In genomic region chr1:55071477-55071876, GRCh38 we compare ENCODE assay signal across 8 cellular contexts. TPM values are rescaled to one million over a fixed set of nuclear protein-coding genes. Genes with fewer than 3 reads are reported as not detected.
DNase-seq lines count a peak whose midpoint lies in the region; ATAC-seq, FAIRE-seq and TF ChIP-seq lines count a peak whose summit lies in the region.

No MANE protein-coding gene starts in this region.

- no peak overlapping the region for H2AFZ ChIP-seq in GM12878 (ENCODE audit: control insufficient read depth, low read depth, low read length)

- H3K27me3 ChIP-seq in GM12878 (replicated peaks in 1 of 2; ENCODE audit: control insufficient read depth in 2 of 2, insufficient read depth in 2 of 2, low read length in 1 of 2): no peaks in the 10 kb centered on the region
- no peaks in the 10 kb centered on the region for H3K27me3 ChIP-seq in right lobe of liver

- intact Hi-C loops in GM12878 (cut with micrococcal nuclease; ENCODE audit: unreplicated experiment): no loop called here
- intact Hi-C loops in right lobe of liver (cut with DNase I): no loop called here
- intact Hi-C loops in lower leg skin (cut with DNase I; ENCODE audit: low total_unique reads): no loop called here

- 0 out of 2 replicates have a peak, but pooled peaks have one; percentile 7 for TF ChIP-seq RAD21 in GM12878 (IDR thresholded peaks at IDR 0.05; ENCODE audit: insufficient read depth, low read depth, low read length)

- H3K27ac ChIP-seq in GM12878 (ENCODE audit: control insufficient read depth, insufficient read depth): no peak overlapping the region
- peak overlapping the region in 1 of 3 donors; percentile 61 for H3K27ac ChIP-seq in right lobe of liver

- H3K4me1 ChIP-seq in GM12878 (ENCODE audit: control insufficient read depth, insufficient read depth, low read length) (no peaks in the 10 kb centered on the region), right lobe of liver (peaks cover 0 to 19% (median 2%) of the 10 kb centered on the region in 4 donors)

- H3K4me3 ChIP-seq in GM12878: no peak overlapping the region
- H3K4me3 ChIP-seq in right lobe of liver: no peak overlapping the region
- no peak overlapping the region for H3K4me3 ChIP-seq in lower leg skin (ENCODE audit: low read depth, poor library complexity, severe bottlenecking)

- TF ChIP-seq POLR2A in GM12878 (IDR thresholded peaks at IDR 0.05; ENCODE audit: low read depth, low read length) (no peak), right lobe of liver (IDR thresholded peaks at IDR 0.05) (no peak), lower leg skin (IDR thresholded peaks at IDR 0.05) (no peak)

- POLR2A ChIA-PET in GM10248 (lab: Yijun Ruan, JAX) (no interaction called here), GM12878 (lab: Charles Lee) (no interaction called here)

- peaks cover 21 to 39% of the 10 kb centered on the region in 2 experiments for H3K36me3 ChIP-seq in GM12878 (ENCODE audit: control insufficient read depth in 2 of 2, insufficient read depth in 2 of 2, low read length in 1 of 2)
- peaks cover 0 to 50% (median 14%) of the 10 kb centered on the region in 4 donors for H3K36me3 ChIP-seq in right lobe of liver

- no peaks in the 10 kb centered on the region for H3K79me2 ChIP-seq in GM12878 (ENCODE audit: control insufficient read depth, insufficient read depth, low read length)

- no peak for TF ChIP-seq EP300 in GM12878 (IDR thresholded peaks at IDR 0.05; ENCODE audit: borderline replicate concordance in 1 of 2, control insufficient read depth in 1 of 2, low read depth in 2 of 2, low read length in 2 of 2)

- TF ChIP-seq CTCF in GM10248 (IDR thresholded peaks at IDR 0.05; ENCODE audit: control extremely low read depth, extremely low read depth, low read depth, missing control alignments) (peak; percentile 44), GM12878 (IDR thresholded peaks at IDR 0.05 in 2 of 3, conservative IDR thresholded peaks at IDR 0.05 in 1 of 3; ENCODE audit: control insufficient read depth in 2 of 3, extremely low read depth in 1 of 3, insufficient read depth in 1 of 3, low read depth in 3 of 3, low read length in 3 of 3) (peak; percentile 38 to 54 (median 53); a peak in 4 of 6 replicates), right lobe of liver (IDR thresholded peaks at IDR 0.05) (peak in 3 of 4 donors; percentile 29 to 45 (median 44)), lower leg skin (IDR thresholded peaks at IDR 0.05) (no peak)

- FAIRE-seq in GM12878 (lab: Jason Lieb, UNC): no peak

- H4K20me1 ChIP-seq in GM12878 (ENCODE audit: control insufficient read depth, insufficient read depth): no peaks in the 10 kb centered on the region

- H3K9ac ChIP-seq in GM12878 (ENCODE audit: control insufficient read depth, insufficient read depth, low read length): no peak overlapping the region

- BruUV-seq in GM12878 (replicated peaks; lab: Mats Ljungman, UMichigan): no TSS peak

- H3K9me3 ChIP-seq in GM12878 (replicated peaks; ENCODE audit: control insufficient read depth, insufficient read depth, low read length) (no peaks in the 10 kb centered on the region), right lobe of liver (no peaks in the 10 kb centered on the region)

- RAD21 ChIA-PET in GM12878 (lab: Charles Lee; ENCODE audit: unreplicated experiment): interaction anchor here (1.1 kb wide), 1 partner anchor 206 kb away, joined by 3 read pairs; no protein-coding TSS in a partner anchor

- 72% methylated on average over 8 of the region's 8 CpGs for WGBS in GM12878 (ENCODE audit: insufficient coverage, insufficient replicate concordance, low lambda C conversion rate, missing lambda C conversion rate)
- WGBS in right lobe of liver (ENCODE audit: insufficient coverage, low coverage, low lambda C conversion rate, missing lambda C conversion rate): 36% methylated on average over 6 of the region's 8 CpGs
- 49 to 57% methylated on average over 8 of the region's 8 CpGs for WGBS in lower leg skin, 2 donors

- DNase-seq in A172 (ENCODE audit: low spot score) (peak; percentile 55), GM10248 (ENCODE audit: extremely low spot score) (no peak), NCI-H2227 treated with DMSO at 0.1 percent for 48 hours (lab: John Stamatoyannopoulos, UW) (peak; percentile 34), GM12878 (ENCODE audit: low read depth, low spot score) (no peak), right lobe of liver (peak in 1 of 3 donors; percentile 51), lower leg skin (ENCODE audit: low spot score in 2 of 2) (no peak)

- in situ Hi-C loops in GM12878 (cut with MboI): no loop called here

- CTCF ChIA-PET in GM10248 (lab: Yijun Ruan, JAX) (interaction anchor here (0.7 to 1.8 kb wide), 7 partner anchors 8 to 205 kb away, joined by 3 to 6 read pairs (median 3); no protein-coding TSS in a partner anchor), GM12878 (lab: Yijun Ruan, JAX) (interaction anchor here (0.9 to 3.4 kb wide), 7 partner anchors 8 to 1513 kb away, joined by 3 to 13 read pairs (median 4); no protein-coding TSS in a partner anchor)

- H3K4me2 ChIP-seq in GM12878 (ENCODE audit: control insufficient read depth, insufficient read depth): no peak overlapping the region

- peak; percentile 64 for ATAC-seq in GM12878
- ATAC-seq in right lobe of liver: peak; percentile 72 to 87 (median 75)
- no peak for ATAC-seq in GM21786 (IDR thresholded peaks at IDR 0.05; ENCODE audit: unreplicated experiment)
- no peak for ATAC-seq in HG03520 (IDR thresholded peaks at IDR 0.05; ENCODE audit: unreplicated experiment)

- SMC1A ChIA-PET in GM12878 (lab: Charles Lee; ENCODE audit: uncharacterized antibody, unreplicated experiment): interaction anchor here (0.9 to 1.5 kb wide), 5 partner anchors 29 to 1632 kb away, joined by 3 read pairs; no protein-coding TSS in a partner anchor

TF ChIP-seq in GM12878, 131 proteins besides CTCF, POLR2A, EP300 and RAD21 (continues in another document):
- TF ChIP-seq BCLAF1 (IDR thresholded peaks at IDR 0.05): no peak
- no peak for TF ChIP-seq RFX5 (IDR thresholded peaks at IDR 0.05; ENCODE audit: low read depth, low read length)
- TF ChIP-seq POU2F2 (IDR thresholded peaks at IDR 0.05; ENCODE audit: borderline replicate concordance, low read depth, low read length): no peak
- no peak for TF ChIP-seq KAT2A (conservative IDR thresholded peaks at IDR 0.05; ENCODE audit: control insufficient read depth, low read depth, low read length)
- TF ChIP-seq USF1 (IDR thresholded peaks at IDR 0.05; ENCODE audit: borderline replicate concordance, extremely low read length, insufficient read depth, low read depth, low read length): no peak

RNA-seq across cellular contexts. Expression of gene PCSK9, which starts 32.1 kb away (rescaled TPM):
- not detected in 2 replicates for total RNA-seq in A172 (2014; rRNA removed; shearing (Covaris generic))
- total RNA-seq in GM12878 (2013; cell fraction: nucleolus; rRNA removed): not detected in 2 replicates
- total RNA-seq in GM12878 (2014; rRNA removed) (not detected in 2 replicates), GM12878 (2014; rRNA removed; fragmentation: Illumina TruSeq; extraction: Trizol) (not detected in 2 replicates), GM12878 (2021) (0.15 and 0.21 TPM in 2 replicates), right lobe of liver (10 to 100 TPM; 16.4 to 41.4 (median 31.3) TPM), lower leg skin (1 to 10 TPM in 2 of 4 donors, under 1 TPM in 2; 0.25 to 1.2 (median 0.69) TPM)
- polyA plus RNA-seq in GM12878 (2011; ENCODE audit: low read depth): not detected
- polyA plus RNA-seq in GM12878 (2011; rRNA removed) (not detected in 2 replicates), GM12878 (2014; fragmentation: Illumina TruSeq; extraction: Trizol) (not detected in 2 replicates), GM12878 (2014; fragmentation: Nextera tagmentation; extraction: Ambion mirVana) (not detected), GM12878 (2014; rRNA removed) (not detected in 2 replicates), GM12878 (2016; fragmentation: Nextera tagmentation; extraction: Ambion mirVana) (under 1 TPM in 1 of 2 experiments, not detected in 1; 0.03 TPM)
- polyA plus RNA-seq in GM12878 (2011; cell fraction: cytosol; rRNA removed): not detected in 2 replicates
- 0.04 and 0.07 TPM in 2 replicates for polyA plus RNA-seq in GM12878 (2011; cell fraction: nucleus; rRNA removed)
- polyA plus RNA-seq in GM12878 (2012): not detected in 2 replicates
- polyA minus RNA-seq in GM12878 (2011; rRNA and poly(A)+ RNA removed): not detected in 2 replicates
- 2.1 and 2.6 TPM in 2 replicates for polyA minus RNA-seq in GM12878 (2011; cell fraction: cytosol; rRNA and poly(A)+ RNA removed)
- 0.12 and 0.57 TPM in 2 replicates for polyA minus RNA-seq in GM12878 (2011; cell fraction: nucleus; rRNA and poly(A)+ RNA removed)

Comparison
In these comparisons a context has a peak if more than half of its experiments do, and no peak if none do; other contexts are left out.
1. DNase-seq: peak in A172 (single experiment) and NCI-H2227 treated with DMSO at 0.1 percent for 48 hours (single experiment); none in GM10248 (single experiment), GM12878 (single experiment) and lower leg skin (0 of 2).
2. CTCF ChIP-seq: peak in GM10248 (single experiment), GM12878 (3 of 3) and right lobe of liver (3 of 4); none in lower leg skin (0 of 3).
3. ATAC-seq: peak in GM12878 (single experiment) and right lobe of liver (4 of 4); none in GM21786 (single experiment) and HG03520 (single experiment).
4. RNA of gene PCSK9, which starts 32.1 kb away (total RNA-seq): 16.4 to 41.4 TPM in right lobe of liver; 0.25 to 1.2 TPM in lower leg skin, not detected in A172 and 0.15 to 0.21 TPM in GM12878; every median in the first group is over 4 times any median in the second.